In the genomic region with DNA sequence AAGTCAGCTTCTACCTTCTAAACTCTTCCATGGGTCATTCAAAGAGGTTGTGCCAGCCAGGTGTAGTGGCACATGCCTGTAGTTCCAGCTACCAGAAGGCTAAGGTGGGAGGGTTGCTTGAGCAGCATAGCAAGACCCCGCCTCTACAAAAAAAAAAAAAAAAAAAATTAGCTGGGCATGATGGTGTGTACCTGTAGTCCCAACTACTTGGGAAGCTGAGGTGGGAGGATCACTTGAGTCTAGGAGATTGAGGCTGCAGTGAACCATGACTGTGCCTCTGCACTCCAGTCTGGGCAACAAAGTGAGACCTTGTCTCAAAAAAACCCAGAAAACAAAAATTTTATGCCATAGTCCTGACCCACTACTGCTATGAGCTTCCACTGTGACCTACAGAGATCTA, we compare ENCODE assay signal across 30 cellular contexts.
"Had no signal": no experiment of that assay in that cellular context is flagged by ENCODE, and none has a peak within 500 bp of the region (broad histone marks: within the 10 kb centered on the region; RNA-seq: fewer than 3 reads in every experiment).

No MANE protein-coding gene starts in this region.

- H3K4me3 ChIP-seq: adrenal gland, ascending aorta, body of pancreas, breast epithelium, cardiac muscle cell had no signal

- H3K4me1 ChIP-seq: adrenal gland, ascending aorta, body of pancreas, breast epithelium had no signal

- H3K36me3 ChIP-seq: adrenal gland, ascending aorta, brain microvascular endothelial cell, breast epithelium, cardiac muscle cell had no signal

- H3K27ac ChIP-seq: adrenal gland, ascending aorta, body of pancreas, brain microvascular endothelial cell, breast epithelium, cardiac muscle cell had no signal

- H3K27me3 ChIP-seq: adrenal gland, ascending aorta, body of pancreas, brain microvascular endothelial cell, breast epithelium, cardiac muscle cell had no signal

- H3K9me3 ChIP-seq: adrenal gland, ascending aorta, body of pancreas, breast epithelium had no signal

- DNase-seq: activated effector memory CD4-positive, alpha-beta T cell treated with anti-CD3 and anti-CD28 coated beads, Interleukin-2, amount 50 U/mL, for 16 hours; activated effector memory CD4-positive, alpha-beta T cell treated with Interleukin-2 at 50 U/mL for 16 hours; activated gamma-delta T cell; activated gamma-delta T cell treated with Interleukin-2 at 50 U/mL for 16 hours; activated naive CD4-positive, alpha-beta T cell; activated naive CD4-positive, alpha-beta T cell treated with anti-CD3 and anti-CD28 coated beads for 36 hours; activated naive CD4-positive, alpha-beta T cell treated with anti-CD3 and anti-CD28 coated beads, Interleukin-2, amount 10 ng/mL, durations not matched to agents 7 days and 5 days; activated naive CD4-positive, alpha-beta T cell treated with anti-CD3 and anti-CD28 coated beads, Interleukin-2, amount 50 U/mL, for 16 hours; activated naive CD4-positive, alpha-beta T cell treated with Interleukin-2 at 50 U/mL for 16 hours; activated naive CD8-positive, alpha-beta T cell treated with anti-CD3 and anti-CD28 coated beads for 36 hours; activated naive CD8-positive, alpha-beta T cell treated with anti-CD3 and anti-CD28 coated beads, Interleukin-2, amount 10 ng/mL, durations not matched to agents 7 days and 5 days; activated naive CD8-positive, alpha-beta T cell treated with anti-CD3 and anti-CD28 coated beads, Interleukin-2, amount 50 U/mL, for 24 hours; activated T-cell treated with anti-CD3 and anti-CD28 coated beads, Interleukin-2, amount 50 U/mL, for 1 hour; activated T-cell treated with anti-CD3 and anti-CD28 coated beads, Interleukin-2, amount 50 U/mL, for 24 hours; activated T-cell treated with anti-CD3 and anti-CD28 coated beads, Interleukin-2, amount 50 U/mL, for 4 hours; activated T-cell treated with anti-CD3 and anti-CD28 coated beads, Interleukin-2, amount 50 U/mL, for 48 hours; activated T-cell treated with anti-CD3 and anti-CD28 coated beads, Interleukin-2, amount 50 U/mL, for 72 hours; adrenal gland; amniotic stem cell; amygdala; anterior cingulate cortex; aorta; body of pancreas; brain microvascular endothelial cell; caudate nucleus; central memory CD4-positive, alpha-beta T cell; cerebellar nuclear complex had no signal
